Comparison of ENCODE assay signal across 18 cellular contexts in genomic region chr3:127124135-127124534, GRCh38.
DNase-seq lines count a peak whose midpoint lies in the region; ATAC-seq and TF ChIP-seq lines count a peak whose summit lies in the region.
"Had no signal": no experiment of that assay in that cellular context is flagged by ENCODE, and none has a peak within 500 bp of the region (broad histone marks: within the 10 kb centered on the region; RNA-seq: fewer than 3 reads in every experiment).

No MANE protein-coding gene starts in this region.

- CTCF ChIA-PET in activated CD8-positive, alpha-beta memory T cell treated with anti-CD3 and anti-CD28 coated beads, Interleukin-2, amount 10 ng/mL, durations not matched to agents 7 days and 5 days (lab: Charles Lee), result no interaction called here

- H3K4me1 ChIP-seq in suprapubic skin, result no peaks in the 10 kb centered on the region
- H3K4me1 ChIP-seq: parathyroid adenoma had no signal

- H3K36me3 Mint-ChIP-seq in HFFc6 (ENCODE audit: low read depth), result no peaks in the 10 kb centered on the region
- H3K36me3 Mint-ChIP-seq in activated CD8-positive, alpha-beta memory T cell treated with anti-CD3 and anti-CD28 coated beads, Interleukin-2, amount 10 ng/mL, durations not matched to agents 7 days and 5 days, result no peaks in the 10 kb centered on the region
- H3K36me3 Mint-ChIP-seq: activated naive CD4-positive, alpha-beta T cell treated with anti-CD3 and anti-CD28 coated beads, Interleukin-2, amount 50 U/mL, for 24 hours; CD14-positive monocyte had no signal

- H3K4me3 ChIP-seq in astrocyte of the cerebellum (ENCODE audit: low read depth, low read length) (no peak overlapping the region), fibroblast of the aortic adventitia (ENCODE audit: low read depth, low read length) (no peak overlapping the region), suprapubic skin (no peak overlapping the region)
- H3K4me3 ChIP-seq: PC-9, skin epidermis had no signal

- no peak overlapping the region for H3K27ac Mint-ChIP-seq in HFFc6
- no peak overlapping the region for H3K27ac Mint-ChIP-seq in activated CD8-positive, alpha-beta memory T cell treated with anti-CD3 and anti-CD28 coated beads, Interleukin-2, amount 10 ng/mL, durations not matched to agents 7 days and 5 days
- H3K27ac Mint-ChIP-seq: activated naive CD4-positive, alpha-beta T cell treated with anti-CD3 and anti-CD28 coated beads, Interleukin-2, amount 50 U/mL, for 24 hours; CD14-positive monocyte had no signal

- no peak overlapping the region for H3K4me3 Mint-ChIP-seq in HFFc6
- no peak overlapping the region for H3K4me3 Mint-ChIP-seq in activated CD8-positive, alpha-beta memory T cell treated with anti-CD3 and anti-CD28 coated beads, Interleukin-2, amount 10 ng/mL, durations not matched to agents 7 days and 5 days
- H3K4me3 Mint-ChIP-seq: activated naive CD4-positive, alpha-beta T cell treated with anti-CD3 and anti-CD28 coated beads, Interleukin-2, amount 50 U/mL, for 24 hours; CD14-positive monocyte had no signal

- ATAC-seq in GM18511 (IDR thresholded peaks at IDR 0.05; ENCODE audit: unreplicated experiment), result no peak
- no peak for ATAC-seq in activated CD8-positive, alpha-beta memory T cell treated with anti-CD3 and anti-CD28 coated beads, Interleukin-2, amount 10 ng/mL, durations not matched to agents 7 days and 5 days
- ATAC-seq in HG03439 (IDR thresholded peaks at IDR 0.05; ENCODE audit: unreplicated experiment), result no peak
- ATAC-seq: left ventricle myocardium superior had no signal

- DNase-seq in HFFc6, result peak; percentile 16
- peak; percentile 2 for DNase-seq in astrocyte of the cerebellum (ENCODE audit: low read depth)
- DNase-seq in fibroblast of the aortic adventitia (ENCODE audit: low read depth), result peak; percentile 10
- peak; percentile 19 to 29 for DNase-seq in suprapubic skin (ENCODE audit: low spot score in 2 of 2)
- DNase-seq in activated CD8-positive, alpha-beta memory T cell treated with anti-CD3 and anti-CD28 coated beads, Interleukin-2, amount 10 ng/mL, durations not matched to agents 7 days and 5 days, result no peak
- DNase-seq: DMS153, KG1, left ventricle myocardium superior, NCI-H1092, PC-9, SW 1271 had no signal

- 61% methylated on average over 4 of the region's 4 CpGs for WGBS in suprapubic skin

- no peaks in the 10 kb centered on the region for H3K36me3 ChIP-seq in suprapubic skin

- no peak for TF ChIP-seq EP300 in suprapubic skin (IDR thresholded peaks at IDR 0.05)

- in situ Hi-C loops in astrocyte of the cerebellum (cut with HindIII; ENCODE audit: low sequenced_read_pairs), result no loop called here

- peaks cover 7% of the 10 kb centered on the region for H3K27me3 ChIP-seq in suprapubic skin

- TF ChIP-seq CTCF in HFFc6 (IDR thresholded peaks at IDR 0.05) (no peak), astrocyte of the cerebellum (IDR thresholded peaks at IDR 0.05; ENCODE audit: low read depth, low read length, missing control alignments) (peak; percentile 29), fibroblast of the aortic adventitia (IDR thresholded peaks at IDR 0.05; ENCODE audit: insufficient read depth, low read length) (no peak), suprapubic skin (IDR thresholded peaks at IDR 0.05) (no peak)

- H3K27me3 Mint-ChIP-seq in HFFc6 (ENCODE audit: insufficient read depth), result peaks cover 27% of the 10 kb centered on the region
- H3K27me3 Mint-ChIP-seq in activated CD8-positive, alpha-beta memory T cell treated with anti-CD3 and anti-CD28 coated beads, Interleukin-2, amount 10 ng/mL, durations not matched to agents 7 days and 5 days, result peaks cover 8% of the 10 kb centered on the region

- no peak for TF ChIP-seq POLR2A in suprapubic skin (IDR thresholded peaks at IDR 0.05)

- no peaks in the 10 kb centered on the region for H3K9me3 ChIP-seq in suprapubic skin

- H3K9me3 Mint-ChIP-seq in HFFc6, result no peaks in the 10 kb centered on the region
- no peaks in the 10 kb centered on the region for H3K9me3 Mint-ChIP-seq in activated CD8-positive, alpha-beta memory T cell treated with anti-CD3 and anti-CD28 coated beads, Interleukin-2, amount 10 ng/mL, durations not matched to agents 7 days and 5 days (ENCODE audit: low read depth)
- H3K9me3 Mint-ChIP-seq: activated naive CD4-positive, alpha-beta T cell treated with anti-CD3 and anti-CD28 coated beads, Interleukin-2, amount 50 U/mL, for 24 hours had no signal

- H3K27ac ChIP-seq in suprapubic skin, result no peak overlapping the region
- H3K27ac ChIP-seq: HL-60, parathyroid adenoma, PC-9, skin epidermis had no signal

- H3K4me1 Mint-ChIP-seq in HFFc6 (ENCODE audit: low read depth), result no peaks in the 10 kb centered on the region
- H3K4me1 Mint-ChIP-seq in activated CD8-positive, alpha-beta memory T cell treated with anti-CD3 and anti-CD28 coated beads, Interleukin-2, amount 10 ng/mL, durations not matched to agents 7 days and 5 days, result no peaks in the 10 kb centered on the region
- H3K4me1 Mint-ChIP-seq: activated naive CD4-positive, alpha-beta T cell treated with anti-CD3 and anti-CD28 coated beads, Interleukin-2, amount 50 U/mL, for 24 hours; CD14-positive monocyte had no signal
